8 cellular contexts compared by ENCODE assay signal in genomic region chr17:19384723-19385391, GRCh38. TPM values are rescaled to one million over a fixed set of nuclear protein-coding genes. Genes with fewer than 3 reads are reported as not detected.
A peak's percentile ranks its signal among the peaks of the same experiment; 100 is the strongest.
DNase-seq lines count a peak whose midpoint lies in the region; ATAC-seq and TF ChIP-seq lines count a peak whose summit lies in the region.

No MANE protein-coding gene starts in this region.

- peaks cover 0 to 2% of the 10 kb centered on the region in 2 donors for H3K9me3 ChIP-seq in lung (ENCODE audit: control insufficient read depth in 2 of 2, insufficient read depth in 1 of 2, low read length in 1 of 2)

- H3K36me3 Mint-ChIP-seq in activated CD4-positive, alpha-beta T cell treated with anti-CD3 and anti-CD28 coated beads for 36 hours (ENCODE audit: low read depth): peaks cover 14% of the 10 kb centered on the region
- H3K36me3 Mint-ChIP-seq in activated CD4-positive, alpha-beta T cell treated with anti-CD3 and anti-CD28 coated beads, Interleukin-2, amount 10 ng/mL, durations not matched to agents 7 days and 5 days (ENCODE audit: low read depth): peaks cover 33% of the 10 kb centered on the region
- H3K36me3 Mint-ChIP-seq in activated CD4-positive, alpha-beta T cell treated with anti-CD3 and anti-CD28 coated beads, Interleukin-2, amount 10 ng/mL, durations not matched to agents 24 days and 14 days (ENCODE audit: low read depth): peaks cover 26% of the 10 kb centered on the region

- H3K4me3 ChIP-seq in lung: no peak overlapping the region

- peak; percentile 6 for ATAC-seq in activated CD4-positive, alpha-beta T cell treated with anti-CD3 and anti-CD28 coated beads for 36 hours
- ATAC-seq in lung (ENCODE audit: insufficient read depth, low FRiP score) (peak; percentile 45), GM19324 (IDR thresholded peaks at IDR 0.05; ENCODE audit: low FRiP score, unreplicated experiment) (no peak)

- no peak overlapping the region for H3K4me3 Mint-ChIP-seq in activated CD4-positive, alpha-beta T cell treated with anti-CD3 and anti-CD28 coated beads for 36 hours
- no peak overlapping the region for H3K4me3 Mint-ChIP-seq in activated CD4-positive, alpha-beta T cell treated with anti-CD3 and anti-CD28 coated beads, Interleukin-2, amount 10 ng/mL, durations not matched to agents 7 days and 5 days
- no peak overlapping the region for H3K4me3 Mint-ChIP-seq in activated CD4-positive, alpha-beta T cell treated with anti-CD3 and anti-CD28 coated beads, Interleukin-2, amount 10 ng/mL, durations not matched to agents 24 days and 14 days

- no peaks in the 10 kb centered on the region for H3K9me3 Mint-ChIP-seq in activated CD4-positive, alpha-beta T cell treated with anti-CD3 and anti-CD28 coated beads for 36 hours (ENCODE audit: low read depth)
- no peaks in the 10 kb centered on the region for H3K9me3 Mint-ChIP-seq in activated CD4-positive, alpha-beta T cell treated with anti-CD3 and anti-CD28 coated beads, Interleukin-2, amount 10 ng/mL, durations not matched to agents 7 days and 5 days
- no peaks in the 10 kb centered on the region for H3K9me3 Mint-ChIP-seq in activated CD4-positive, alpha-beta T cell treated with anti-CD3 and anti-CD28 coated beads, Interleukin-2, amount 10 ng/mL, durations not matched to agents 24 days and 14 days

- H3K27me3 Mint-ChIP-seq in activated CD4-positive, alpha-beta T cell treated with anti-CD3 and anti-CD28 coated beads for 36 hours: no peaks in the 10 kb centered on the region
- peaks cover 11% of the 10 kb centered on the region for H3K27me3 Mint-ChIP-seq in activated CD4-positive, alpha-beta T cell treated with anti-CD3 and anti-CD28 coated beads, Interleukin-2, amount 10 ng/mL, durations not matched to agents 7 days and 5 days
- peaks cover 8% of the 10 kb centered on the region for H3K27me3 Mint-ChIP-seq in activated CD4-positive, alpha-beta T cell treated with anti-CD3 and anti-CD28 coated beads, Interleukin-2, amount 10 ng/mL, durations not matched to agents 24 days and 14 days

- intact Hi-C loops in activated CD4-positive, alpha-beta T cell treated with anti-CD3 and anti-CD28 coated beads for 36 hours (cut with DNase I, micrococcal nuclease): no loop called here
- intact Hi-C loops in activated CD4-positive, alpha-beta T cell treated with anti-CD3 and anti-CD28 coated beads, Interleukin-2, amount 10 ng/mL, durations not matched to agents 24 days and 14 days (cut with micrococcal nuclease): no loop called here

- H3K27me3 ChIP-seq in lung (ENCODE audit: control insufficient read depth, insufficient read depth): no peaks in the 10 kb centered on the region

- H3K27ac Mint-ChIP-seq in activated CD4-positive, alpha-beta T cell treated with anti-CD3 and anti-CD28 coated beads for 36 hours: no peak overlapping the region
- H3K27ac Mint-ChIP-seq in activated CD4-positive, alpha-beta T cell treated with anti-CD3 and anti-CD28 coated beads, Interleukin-2, amount 10 ng/mL, durations not matched to agents 7 days and 5 days: no peak overlapping the region
- no peak overlapping the region for H3K27ac Mint-ChIP-seq in activated CD4-positive, alpha-beta T cell treated with anti-CD3 and anti-CD28 coated beads, Interleukin-2, amount 10 ng/mL, durations not matched to agents 24 days and 14 days

- DNase-seq in activated CD4-positive, alpha-beta T cell treated with anti-CD3 and anti-CD28 coated beads for 36 hours: no peak
- DNase-seq in activated CD4-positive, alpha-beta T cell treated with anti-CD3 and anti-CD28 coated beads, Interleukin-2, amount 10 ng/mL, durations not matched to agents 7 days and 5 days: no peak
- peak in 60 of 61 donors; percentile 20 to 95 (median 82) for DNase-seq in caudate nucleus (lab: John Stamatoyannopoulos, UW)
- DNase-seq in lung (ENCODE audit: low spot score): peak; percentile 75
- peak; percentile 94 for DNase-seq in ureter (ENCODE audit: low spot score)
- DNase-seq in activated CD4-positive, alpha-beta T cell treated with anti-CD3 and anti-CD28 coated beads, Interleukin-2, amount 10 ng/mL, durations not matched to agents 24 days and 14 days: no peak
- no peak for DNase-seq in NCI-H2081 treated with DMSO at 0.1 percent for 48 hours (lab: John Stamatoyannopoulos, UW)

- no peak for TF ChIP-seq CTCF in lung (IDR thresholded peaks at IDR 0.05; ENCODE audit: control extremely low read depth, extremely low read depth)

- POLR2A ChIA-PET in activated CD4-positive, alpha-beta T cell treated with anti-CD3 and anti-CD28 coated beads for 36 hours (lab: Charles Lee): no interaction called here
- POLR2A ChIA-PET in activated CD4-positive, alpha-beta T cell treated with anti-CD3 and anti-CD28 coated beads, Interleukin-2, amount 10 ng/mL, durations not matched to agents 7 days and 5 days (lab: Charles Lee): no interaction called here

- H3K27ac ChIP-seq in caudate nucleus (ENCODE audit: low read depth, low read length) (peak overlapping the region; percentile 83), lung (ENCODE audit: low read depth in 1 of 2, low read length in 1 of 2) (peak overlapping the region; percentile 51 to 69)

- H3K4me1 Mint-ChIP-seq in activated CD4-positive, alpha-beta T cell treated with anti-CD3 and anti-CD28 coated beads for 36 hours: peaks cover 4% of the 10 kb centered on the region
- H3K4me1 Mint-ChIP-seq in activated CD4-positive, alpha-beta T cell treated with anti-CD3 and anti-CD28 coated beads, Interleukin-2, amount 10 ng/mL, durations not matched to agents 7 days and 5 days: peaks cover 8% of the 10 kb centered on the region
- H3K4me1 Mint-ChIP-seq in activated CD4-positive, alpha-beta T cell treated with anti-CD3 and anti-CD28 coated beads, Interleukin-2, amount 10 ng/mL, durations not matched to agents 24 days and 14 days: peaks cover 2% of the 10 kb centered on the region

- 31 to 53% methylated on average over 16 of the region's 16 CpGs for WGBS in lung, 2 donors

- peaks cover 3 to 51% of the 10 kb centered on the region in 2 donors for H3K36me3 ChIP-seq in lung (ENCODE audit: control insufficient read depth in 2 of 2, insufficient read depth in 2 of 2, low read length in 2 of 2)

- CTCF ChIA-PET in activated CD4-positive, alpha-beta T cell treated with anti-CD3 and anti-CD28 coated beads for 36 hours (lab: Charles Lee): interaction anchor here (1.8 kb wide), 2 partner anchors 7 to 22 kb away, joined by 6 to 7 read pairs; partner anchors contain the start of genes B9D1 and MAPK7
- CTCF ChIA-PET in activated CD4-positive, alpha-beta T cell treated with anti-CD3 and anti-CD28 coated beads, Interleukin-2, amount 10 ng/mL, durations not matched to agents 7 days and 5 days (lab: Charles Lee): interaction anchor here (2.0 kb wide), 1 partner anchor 22 kb away, joined by 9 read pairs; the partner anchor contains the start of gene B9D1

- H3K4me1 ChIP-seq in lung (ENCODE audit: control insufficient read depth in 2 of 2, insufficient read depth in 2 of 2, low read length in 2 of 2): peaks cover 0 to 15% of the 10 kb centered on the region in 2 donors

RNA-seq across cellular contexts. Expression of gene MFAP4, which starts 2.1 kb away (rescaled TPM):
- total RNA-seq in activated CD4-positive, alpha-beta T cell treated with anti-CD3 and anti-CD28 coated beads for 36 hours: not detected
- not detected for total RNA-seq in activated CD4-positive, alpha-beta T cell treated with anti-CD3 and anti-CD28 coated beads, Interleukin-2, amount 10 ng/mL, durations not matched to agents 7 days and 5 days
- 100 to 1,000 TPM; 108 to 156 TPM for total RNA-seq in lung
- 10 to 100 TPM; 45.7 to 76.4 TPM for polyA plus RNA-seq in lung
- total RNA-seq in ureter: 119 TPM
- not detected in 2 replicates for total RNA-seq in activated CD4-positive, alpha-beta T cell treated with anti-CD3 and anti-CD28 coated beads, Interleukin-2, amount 10 ng/mL, durations not matched to agents 24 days and 14 days

RNA-seq across cellular contexts. Expression of gene MAPK7, which starts 6.6 kb away (rescaled TPM):
- 10 to 100 TPM; 19.0 to 20.8 TPM for total RNA-seq in activated CD4-positive, alpha-beta T cell treated with anti-CD3 and anti-CD28 coated beads for 36 hours
- total RNA-seq in activated CD4-positive, alpha-beta T cell treated with anti-CD3 and anti-CD28 coated beads, Interleukin-2, amount 10 ng/mL, durations not matched to agents 7 days and 5 days: 10 to 100 TPM; 37.6 to 46.5 TPM
- total RNA-seq in lung: 10 to 100 TPM; 21.6 to 45.7 TPM
- 10 to 100 TPM; 13.7 to 23.9 TPM for polyA plus RNA-seq in lung
- 30.6 TPM for total RNA-seq in ureter
- total RNA-seq in activated CD4-positive, alpha-beta T cell treated with anti-CD3 and anti-CD28 coated beads, Interleukin-2, amount 10 ng/mL, durations not matched to agents 24 days and 14 days: 20.5 and 22.6 TPM in 2 replicates

RNA-seq across cellular contexts. Expression of gene B9D1, which starts 22.3 kb away (rescaled TPM):
- 1 to 10 TPM; 7.4 to 7.8 TPM for total RNA-seq in activated CD4-positive, alpha-beta T cell treated with anti-CD3 and anti-CD28 coated beads for 36 hours
- total RNA-seq in activated CD4-positive, alpha-beta T cell treated with anti-CD3 and anti-CD28 coated beads, Interleukin-2, amount 10 ng/mL, durations not matched to agents 7 days and 5 days: 1 to 10 TPM; 1.3 to 1.6 TPM
- total RNA-seq in lung (10 to 100 TPM; 23.7 to 47.9 TPM), ureter (22.7 TPM)
- 10 to 100 TPM; 23.5 to 28.3 TPM for polyA plus RNA-seq in lung
- total RNA-seq in activated CD4-positive, alpha-beta T cell treated with anti-CD3 and anti-CD28 coated beads, Interleukin-2, amount 10 ng/mL, durations not matched to agents 24 days and 14 days: 6.1 and 6.3 TPM in 2 replicates

RNA-seq across cellular contexts. Expression of gene RNF112, which starts 26.2 kb away (rescaled TPM):
- under 1 TPM; 0.26 to 0.55 TPM for total RNA-seq in activated CD4-positive, alpha-beta T cell treated with anti-CD3 and anti-CD28 coated beads for 36 hours
- total RNA-seq in activated CD4-positive, alpha-beta T cell treated with anti-CD3 and anti-CD28 coated beads, Interleukin-2, amount 10 ng/mL, durations not matched to agents 7 days and 5 days: under 1 TPM; 0.58 to 0.67 TPM
- total RNA-seq in lung (1 to 10 TPM; 2.4 to 6.9 TPM), ureter (20.7 TPM)
- 1 to 10 TPM; 3.0 to 3.6 TPM for polyA plus RNA-seq in lung
- 0.40 TPM in 1 of 2 replicates, not detected in the other for total RNA-seq in activated CD4-positive, alpha-beta T cell treated with anti-CD3 and anti-CD28 coated beads, Interleukin-2, amount 10 ng/mL, durations not matched to agents 24 days and 14 days

Comparison
In these comparisons a context has a peak if more than half of its experiments do, and no peak if none do; other contexts are left out.
1. DNase-seq: peak in caudate nucleus (60 of 61), lung (single experiment) and ureter (single experiment); none in activated CD4-positive, alpha-beta T cell treated with anti-CD3 and anti-CD28 coated beads for 36 hours (single experiment), activated CD4-positive, alpha-beta T cell treated with anti-CD3 and anti-CD28 coated beads, Interleukin-2, amount 10 ng/mL, durations not matched to agents 7 days and 5 days (single experiment), activated CD4-positive, alpha-beta T cell treated with anti-CD3 and anti-CD28 coated beads, Interleukin-2, amount 10 ng/mL, durations not matched to agents 24 days and 14 days (single experiment) and NCI-H2081 treated with DMSO at 0.1 percent for 48 hours (single experiment).
2. RNA of gene MFAP4, which starts 2.1 kb away (total RNA-seq): 108 to 156 TPM in lung and 119 TPM in ureter (single experiment); not detected in activated CD4-positive, alpha-beta T cell treated with anti-CD3 and anti-CD28 coated beads for 36 hours, not detected in activated CD4-positive, alpha-beta T cell treated with anti-CD3 and anti-CD28 coated beads, Interleukin-2, amount 10 ng/mL, durations not matched to agents 7 days and 5 days and not detected in activated CD4-positive, alpha-beta T cell treated with anti-CD3 and anti-CD28 coated beads, Interleukin-2, amount 10 ng/mL, durations not matched to agents 24 days and 14 days; every median in the first group is over 100 times any median in the second.